Comparison of ENCODE assay signal across 17 cellular contexts in genomic region chr2:69067866-69068265, GRCh38. TPM values are rescaled to one million over a fixed set of nuclear protein-coding genes. Genes with fewer than 3 reads are reported as not detected.
DNase-seq lines count a peak whose midpoint lies in the region; ATAC-seq, FAIRE-seq and TF ChIP-seq lines count a peak whose summit lies in the region.
"Had no signal": no experiment of that assay in that cellular context is flagged by ENCODE, and none has a peak within 500 bp of the region (broad histone marks: within the 10 kb centered on the region; RNA-seq: fewer than 3 reads in every experiment).

No MANE protein-coding gene starts in this region.

- in situ Hi-C loops in K562 (cut with MboI), result no loop called here

- H3K27ac ChIP-seq in K562 (ENCODE audit: extremely low read depth, low read depth, low read length) (no peak overlapping the region), foreskin keratinocyte (no peak overlapping the region), skeletal muscle tissue (ENCODE audit: low read depth, low read length) (peak overlapping the region; percentile 34)

- no peak overlapping the region for H3K9ac ChIP-seq in K562 (ENCODE audit: insufficient read depth in 1 of 2, low read depth in 2 of 2, low read length in 2 of 2)
- H3K9ac ChIP-seq in skeletal muscle tissue (ENCODE audit: low read depth in 1 of 3, low read length in 3 of 3), result no peak overlapping the region

- POLR2A ChIA-PET in K562 (lab: Yijun Ruan, JAX), result no interaction called here

- H3K27me3 ChIP-seq in K562 (ENCODE audit: control insufficient read depth in 2 of 2, insufficient read depth in 2 of 2, low read length in 2 of 2) (peaks cover 3% of the 10 kb centered on the region in 2 experiments; a peak in 2 of 5 replicates), foreskin keratinocyte (no peaks in the 10 kb centered on the region), skeletal muscle tissue (ENCODE audit: control insufficient read depth in 3 of 3, insufficient read depth in 3 of 3, low read length in 3 of 3) (no peaks in the 10 kb centered on the region)

- H3K4me1 ChIP-seq in K562 (replicated peaks in 1 of 2; ENCODE audit: control insufficient read depth in 2 of 2, insufficient read depth in 2 of 2, low read length in 2 of 2) (no peaks in the 10 kb centered on the region), foreskin keratinocyte (no peaks in the 10 kb centered on the region), skeletal muscle tissue (ENCODE audit: control insufficient read depth in 3 of 3, insufficient read depth in 3 of 3, low read length in 3 of 3) (peaks cover 4 to 17% (median 12%) of the 10 kb centered on the region in 3 donors)

- H4K20me1 ChIP-seq in K562 (replicated peaks; ENCODE audit: control insufficient read depth, insufficient read depth, low read length), result no peaks in the 10 kb centered on the region

- H3K4me2 ChIP-seq in K562 (ENCODE audit: insufficient read depth, low read length), result no peak overlapping the region

- H3K9me3 ChIP-seq in K562 (replicated peaks; ENCODE audit: control insufficient read depth, insufficient read depth, low read depth, low read length) (no peaks in the 10 kb centered on the region), skeletal muscle tissue (ENCODE audit: control insufficient read depth in 3 of 3, low read length in 3 of 3) (no peaks in the 10 kb centered on the region)

- ATAC-seq in K562 (no peak), foreskin keratinocyte (peak; percentile 50), GM21619 (IDR thresholded peaks at IDR 0.05; ENCODE audit: unreplicated experiment) (no peak)
- ATAC-seq: HepG2 had no signal

- TF ChIP-seq EP300 in K562 (IDR thresholded peaks at IDR 0.05; ENCODE audit: low read length), result no peak

- H3K4me3 ChIP-seq in K562 (no peak overlapping the region), skeletal muscle tissue (ENCODE audit: low read length in 3 of 3) (no peak overlapping the region)

- DNase-seq in EL (peak; percentile 5), K562 (ENCODE audit: extremely low read depth in 1 of 4, low spot score in 3 of 4) (no peak), foreskin keratinocyte (peak; percentile 74 to 89), D341Med (ENCODE audit: low spot score) (no peak), NCI-H345 (lab: John Stamatoyannopoulos, UW) (no peak), NCI-H2196 treated with DMSO at 0.1 percent for 48 hours (lab: John Stamatoyannopoulos, UW; ENCODE audit: unreplicated experiment) (no peak)
- DNase-seq: Caco-2, DMS53, H9, NCI-H1105 treated with DMSO at 0.1 percent for 48 hours, NCI-H1930, NCI-H524 treated with DMSO at 0.1 percent for 48 hours, OCI-M1 had no signal

- no peaks in the 10 kb centered on the region for H3K79me2 ChIP-seq in K562 (ENCODE audit: control insufficient read depth, insufficient read depth, low read length)

- H2AFZ ChIP-seq in K562 (ENCODE audit: low read depth, low read length), result no peak overlapping the region

- TF ChIP-seq CTCF in K562 (IDR thresholded peaks at IDR 0.05 in 2 of 3, conservative IDR thresholded peaks at IDR 0.05 in 1 of 3; ENCODE audit: insufficient read depth in 2 of 3, low read depth in 1 of 3, low read length in 3 of 3) (no peak), foreskin keratinocyte (conservative IDR thresholded peaks at IDR 0.05) (no peak)

- intact Hi-C loops in K562 (cut with micrococcal nuclease), result no loop called here

- no peak for FAIRE-seq in K562 (lab: Jason Lieb, UNC)
- FAIRE-seq: HepG2 had no signal

- H3K36me3 ChIP-seq in K562 (ENCODE audit: control insufficient read depth, insufficient read depth, low read length), result no peaks in the 10 kb centered on the region
- no peaks in the 10 kb centered on the region for H3K36me3 ChIP-seq in skeletal muscle tissue (ENCODE audit: control insufficient read depth in 3 of 3, insufficient read depth in 3 of 3, low read length in 3 of 3)

- CTCF ChIA-PET in K562 (lab: Yijun Ruan, JAX; ENCODE audit: low intra/inter-chr PET ratio), result no interaction called here

- H3K9me1 ChIP-seq in K562 (ENCODE audit: control insufficient read depth, insufficient read depth, low read length), result no peaks in the 10 kb centered on the region

- no peak for TF ChIP-seq POLR2A in K562 (conservative IDR thresholded peaks at IDR 0.05)

- BruUV-seq in K562 (replicated peaks; lab: Mats Ljungman, UMichigan), result no TSS peak

- TF ChIP-seq RAD21 in K562 (CRISPR knock-in tag; conservative IDR thresholded peaks at IDR 0.05 in 1 of 2, IDR thresholded peaks at IDR 0.05 in 1 of 2), result no peak

TF ChIP-seq in K562, 482 proteins besides CTCF, POLR2A, EP300 and RAD21:
- TF ChIP-seq BRF1 (IDR thresholded peaks at IDR 0.05; ENCODE audit: borderline replicate concordance, extremely low read depth, insufficient read length), result no peak
- TF ChIP-seq LEF1 (IDR thresholded peaks at IDR 0.05), result no peak
- TF ChIP-seq PCBP2 (IDR thresholded peaks at IDR 0.05; ENCODE audit: low read depth, low read length, poor library complexity, severe bottlenecking), result no peak
- peak; percentile 70 for TF ChIP-seq RBM25 (IDR thresholded peaks at IDR 0.05; ENCODE audit: low read depth, low read length, severe bottlenecking)
- TF ChIP-seq ZBTB8A (IDR thresholded peaks at IDR 0.05; ENCODE audit: partially characterized antibody), result no peak

RNA-seq across cellular contexts. Expression of gene ANTXR1, which starts 54.9 kb away (rescaled TPM):
- 0.58 and 0.74 TPM in 2 replicates for total RNA-seq in K562 (2011; cell fraction: chromatin; rRNA removed; ENCODE audit: low replicate concordance)
- total RNA-seq in K562 (2011; cell fraction: nucleolus; rRNA removed), result 0.79 TPM in 1 of 2 replicates, not detected in the other
- total RNA-seq in K562 (2011; cell fraction: nucleoplasm; rRNA removed), result 0.73 and 0.76 TPM in 2 replicates
- total RNA-seq in K562 (2014; rRNA removed) (0.45 and 1.00 TPM in 2 replicates), K562 (2014; rRNA removed; fragmentation: Illumina TruSeq; extraction: Trizol) (0.33 and 0.35 TPM in 2 replicates), K562 (2015; rRNA removed; fragmentation: Illumina TruSeq; extraction: Trizol) (0.41 and 0.54 TPM in 2 replicates), K562 (2021) (0.87 and 0.98 TPM in 2 replicates), foreskin keratinocyte (30.3 and 31.0 TPM in 2 replicates), skeletal muscle tissue (86.6 TPM)
- polyA plus RNA-seq in K562 (2011; rRNA removed) (0.13 and 0.19 TPM in 2 replicates), K562 (2014; fragmentation: Illumina TruSeq; extraction: Trizol) (0.24 and 0.58 TPM in 2 replicates), K562 (2014; fragmentation: Nextera tagmentation; extraction: Ambion mirVana) (under 1 TPM; 0.07 to 0.15 TPM), K562 (2014; rRNA removed) (0.23 and 0.62 TPM in 2 replicates), foreskin keratinocyte (12.3 and 14.0 TPM in 2 replicates)
- polyA plus RNA-seq in K562 (2011; cell fraction: cytosol; rRNA removed), result 0.04 and 0.10 TPM in 2 replicates
- 0.41 and 0.46 TPM in 2 replicates for polyA plus RNA-seq in K562 (2011; cell fraction: nucleus; rRNA removed)
- polyA plus RNA-seq in K562 (2012), result 1.1 and 2.5 TPM in 2 replicates
- 0.18 TPM in 2 replicates for polyA minus RNA-seq in K562 (2011; rRNA and poly(A)+ RNA removed)
- polyA minus RNA-seq in K562 (2011; cell fraction: cytosol; rRNA and poly(A)+ RNA removed), result 0.55 TPM in 1 of 2 replicates, not detected in the other
- 0.22 and 0.94 TPM in 2 replicates for polyA minus RNA-seq in K562 (2011; cell fraction: nucleus; rRNA and poly(A)+ RNA removed)
- polyA plus RNA-seq: CD14-positive monocyte had no signal

Comparison
In these comparisons a context has a peak if more than half of its experiments do, and no peak if none do; other contexts are left out.
1. DNase-seq: peak in EL (single experiment) and foreskin keratinocyte (2 of 2); none in K562 (0 of 4), D341Med (single experiment), NCI-H345 (single experiment) and NCI-H2196 treated with DMSO at 0.1 percent for 48 hours (single experiment).
2. RNA of gene ANTXR1, which starts 54.9 kb away (total RNA-seq): 86.6 TPM in skeletal muscle tissue (single experiment) and 30.3 to 31.0 TPM in foreskin keratinocyte; 0.33 to 1.00 TPM in K562; every median in the first group is over 10 times any median in the second.